ENCODE assay signal across 9 cellular contexts in the genomic region with DNA sequence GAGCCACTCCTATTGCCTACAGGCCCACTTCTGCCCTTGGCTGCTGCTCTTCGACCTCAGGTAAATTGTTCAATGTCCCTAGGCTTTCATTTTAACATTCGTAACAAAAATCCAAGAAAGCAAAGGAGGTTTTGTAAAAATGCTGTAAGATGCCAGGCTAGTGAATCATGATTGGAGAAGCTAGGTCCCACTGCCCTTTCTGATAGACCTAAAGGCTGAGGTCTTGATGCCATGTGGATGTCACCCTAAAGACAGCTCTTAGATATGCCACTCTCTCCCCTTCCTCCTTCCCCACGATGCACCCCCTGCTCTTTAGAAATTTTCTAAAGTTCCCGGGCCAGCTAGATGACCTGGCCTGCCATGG. TPM values are rescaled to one million over a fixed set of nuclear protein-coding genes. Genes with fewer than 3 reads are reported as not detected.
A peak's percentile ranks its signal among the peaks of the same experiment; 100 is the strongest.
DNase-seq lines count a peak whose midpoint lies in the region; ATAC-seq, FAIRE-seq and TF ChIP-seq lines count a peak whose summit lies in the region.
"Had no signal": no experiment of that assay in that cellular context is flagged by ENCODE, and none has a peak within 500 bp of the region (broad histone marks: within the 10 kb centered on the region; RNA-seq: fewer than 3 reads in every experiment).

No MANE protein-coding gene starts in this region.

- H3K36me3 ChIP-seq in heart left ventricle (peaks cover 0 to 50% (median 32%) of the 10 kb centered on the region in 9 donors), astrocyte (ENCODE audit: insufficient read depth, low read length) (peaks cover 36% of the 10 kb centered on the region), mesodermal cell (ENCODE audit: control insufficient read depth, insufficient read depth, low read length) (peaks cover 65% of the 10 kb centered on the region), urinary bladder (ENCODE audit: insufficient read depth) (no peaks in the 10 kb centered on the region)

- H3K79me2 ChIP-seq in astrocyte (ENCODE audit: insufficient read depth, low read length): no peaks in the 10 kb centered on the region

- no peak overlapping the region for H3K4me3 Mint-ChIP-seq in astrocyte (ENCODE audit: unreplicated experiment)

- peak overlapping the region; percentile 77 for H3K4me2 ChIP-seq in astrocyte (ENCODE audit: low read length)

- H3K27me3 ChIP-seq in heart left ventricle (no peaks in the 10 kb centered on the region), astrocyte (ENCODE audit: insufficient read depth, low read length) (no peaks in the 10 kb centered on the region)

- peaks cover 0 to 28% (median 23%) of the 10 kb centered on the region in 12 donors for H3K4me1 ChIP-seq in heart left ventricle
- peaks cover 26% of the 10 kb centered on the region for H3K4me1 ChIP-seq in astrocyte (ENCODE audit: insufficient read depth, low read length)
- H3K4me1 ChIP-seq in mesodermal cell (ENCODE audit: control insufficient read depth, insufficient read depth, low read length, poor library complexity, severe bottlenecking): peaks cover 29% of the 10 kb centered on the region
- H3K4me1 ChIP-seq in urinary bladder (ENCODE audit: insufficient read depth): no peaks in the 10 kb centered on the region

- WGBS in heart left ventricle, 4 donors: 68 to 84% (median 76%) methylated on average over 4 of the region's 4 CpGs
- WGBS in mesodermal cell (ENCODE audit: insufficient coverage in 2 of 2), 2 experiments: 80% methylated on average over 1 of the region's 4 CpGs; no CpG with 5 or more reads in 1 of the 2 experiments
- 63% methylated on average over 4 of the region's 4 CpGs for WGBS in urinary bladder

- peaks cover 31% of the 10 kb centered on the region for H3K36me3 Mint-ChIP-seq in astrocyte (ENCODE audit: low read depth, unreplicated experiment)

- no peaks in the 10 kb centered on the region for H3K9me3 Mint-ChIP-seq in astrocyte (ENCODE audit: unreplicated experiment)

- H2AFZ ChIP-seq in astrocyte (ENCODE audit: low read depth, low read length): no peak overlapping the region

- no peak for ATAC-seq in heart left ventricle
- ATAC-seq in left ventricle myocardium superior: no peak
- no peak for ATAC-seq in GM21515 (IDR thresholded peaks at IDR 0.05; ENCODE audit: unreplicated experiment)

- DNase-seq in heart left ventricle (no peak), left ventricle myocardium superior (no peak), astrocyte (ENCODE audit: low read depth) (peak; percentile 23), GM12891 (ENCODE audit: insufficient read length, low spot score) (no peak)
- no peak for DNase-seq in stimulated activated CD4-positive, alpha-beta T cell treated with anti-CD3 and anti-CD28 coated beads, Interleukin-4, amount 100 ng/mL, for 4 hours

- TF ChIP-seq POLR2A in heart left ventricle (IDR thresholded peaks at IDR 0.05) (no peak), GM12891 (IDR thresholded peaks at IDR 0.05; ENCODE audit: low read depth, low read length) (no peak)

- FAIRE-seq in astrocyte (lab: Jason Lieb, UNC) (no peak), GM12891 (lab: Jason Lieb, UNC) (no peak)

- peak overlapping the region; percentile 70 for H3K9ac ChIP-seq in astrocyte (ENCODE audit: low read length)

- peaks cover 24% of the 10 kb centered on the region for H3K4me1 Mint-ChIP-seq in astrocyte (ENCODE audit: low read depth, unreplicated experiment)

- peaks cover 39% of the 10 kb centered on the region for H4K20me1 ChIP-seq in astrocyte (ENCODE audit: insufficient read depth, low read length)

- no peaks in the 10 kb centered on the region for H3K9me3 ChIP-seq in heart left ventricle
- H3K9me3 ChIP-seq in astrocyte (ENCODE audit: insufficient read depth, low read depth, low read length): no peaks in the 10 kb centered on the region
- no peaks in the 10 kb centered on the region for H3K9me3 ChIP-seq in mesodermal cell (ENCODE audit: control insufficient read depth, low read length)

- H3K27ac Mint-ChIP-seq in astrocyte (ENCODE audit: unreplicated experiment): peak overlapping the region; percentile 92

- intact Hi-C loops in heart left ventricle (cut with DNase I): loop anchor here in 5 of 10 donors (5.0 to 10.0 kb wide), 5 partner anchors 58 to 398 kb away; a partner anchor contains a TSS
- intact Hi-C loops in left ventricle myocardium superior (cut with micrococcal nuclease): no loop called here

- H3K27me3 Mint-ChIP-seq in astrocyte (ENCODE audit: low read depth, unreplicated experiment): no peaks in the 10 kb centered on the region

- H3K27ac ChIP-seq in heart left ventricle: peak overlapping the region in 9 of 12 donors; percentile 3 to 54 (median 42)
- peak overlapping the region; percentile 84 for H3K27ac ChIP-seq in astrocyte (ENCODE audit: low read depth, low read length)
- H3K27ac ChIP-seq in mesodermal cell (ENCODE audit: low read depth, low read length, severe bottlenecking): peak overlapping the region; percentile 96
- peak overlapping the region; percentile 38 for H3K27ac ChIP-seq in urinary bladder (ENCODE audit: low read depth)
- H3K27ac ChIP-seq: C4-2B had no signal

- H3K4me3 ChIP-seq in heart left ventricle (no peak overlapping the region), astrocyte (ENCODE audit: insufficient read depth, low read depth, low read length) (no peak overlapping the region), mesodermal cell (ENCODE audit: extremely low read depth, insufficient read depth, low read length, poor library complexity, severe bottlenecking) (no peak overlapping the region), urinary bladder (ENCODE audit: low read depth, low read length) (no peak overlapping the region)

- TF ChIP-seq CTCF in heart left ventricle (IDR thresholded peaks at IDR 0.05) (no peak), astrocyte (IDR thresholded peaks at IDR 0.05; ENCODE audit: insufficient read depth, low read depth, low read length) (no peak)

TF ChIP-seq in GM12891, 5 proteins besides CTCF, POLR2A, EP300 and RAD21:
- TF ChIP-seq TAF1 (IDR thresholded peaks at IDR 0.05; ENCODE audit: low read depth, low read length) (no peak), POLR2AphosphoS5 (IDR thresholded peaks at IDR 0.05; ENCODE audit: low read depth, low read length) (no peak)

RNA-seq across cellular contexts. Expression of a gene that starts 9.9 kb away (rescaled TPM):
- total RNA-seq in heart left ventricle: 10 to 100 TPM in 1 of 9 donors, 1 to 10 TPM in 8; 2.7 to 15.1 (median 6.3) TPM
- 1 to 10 TPM; 4.5 to 6.8 TPM for polyA plus RNA-seq in heart left ventricle
- 5.6 TPM for total RNA-seq in left ventricle myocardium superior
- 11.8 and 13.3 TPM in 2 replicates for total RNA-seq in astrocyte
- 24.9 TPM for polyA plus RNA-seq in mesodermal cell (2013, experiment 1 of 2)
- 22.8 TPM for polyA plus RNA-seq in mesodermal cell (2013, experiment 2 of 2)
- 4.2 TPM for total RNA-seq in urinary bladder
- polyA plus RNA-seq in urinary bladder: 16.0 TPM
- 15.9 TPM for polyA plus RNA-seq in GM12891 (2012; ENCODE audit: low read depth, missing spikeins)

RNA-seq across cellular contexts. Expression of a gene that starts 45.0 kb away (rescaled TPM):
- total RNA-seq in heart left ventricle (10 to 100 TPM; 58.4 to 99.2 (median 78.6) TPM), left ventricle myocardium superior (78.6 TPM), astrocyte (113 and 122 TPM in 2 replicates), urinary bladder (27.8 TPM)
- polyA plus RNA-seq in heart left ventricle (10 to 100 TPM; 10.2 to 28.1 TPM), urinary bladder (17.1 TPM)
- polyA plus RNA-seq in mesodermal cell (2013, experiment 1 of 2): 37.3 TPM
- 31.7 TPM for polyA plus RNA-seq in mesodermal cell (2013, experiment 2 of 2)
- 11.1 TPM for polyA plus RNA-seq in GM12891 (2012; ENCODE audit: low read depth, missing spikeins)

RNA-seq across cellular contexts. Expression of a gene that starts 49.2 kb away (rescaled TPM):
- total RNA-seq in heart left ventricle (10 to 100 TPM; 45.2 to 79.3 (median 68.5) TPM), left ventricle myocardium superior (61.7 TPM), astrocyte (126 and 139 TPM in 2 replicates), urinary bladder (84.8 TPM)
- polyA plus RNA-seq in heart left ventricle (10 to 100 TPM; 33.0 to 58.6 TPM), urinary bladder (85.0 TPM)
- 189 TPM for polyA plus RNA-seq in mesodermal cell (2013, experiment 1 of 2)
- 212 TPM for polyA plus RNA-seq in mesodermal cell (2013, experiment 2 of 2)
- polyA plus RNA-seq in GM12891 (2012; ENCODE audit: low read depth, missing spikeins): 96.0 TPM

Comparison
In these comparisons a context has a peak if more than half of its experiments do, and no peak if none do; other contexts are left out.
1. H3K27ac ChIP-seq: peak in every context shown above with its lines; median percentile 96 in mesodermal cell; 84 in astrocyte; 42 in heart left ventricle; 38 in urinary bladder.